In the genomic region with DNA sequence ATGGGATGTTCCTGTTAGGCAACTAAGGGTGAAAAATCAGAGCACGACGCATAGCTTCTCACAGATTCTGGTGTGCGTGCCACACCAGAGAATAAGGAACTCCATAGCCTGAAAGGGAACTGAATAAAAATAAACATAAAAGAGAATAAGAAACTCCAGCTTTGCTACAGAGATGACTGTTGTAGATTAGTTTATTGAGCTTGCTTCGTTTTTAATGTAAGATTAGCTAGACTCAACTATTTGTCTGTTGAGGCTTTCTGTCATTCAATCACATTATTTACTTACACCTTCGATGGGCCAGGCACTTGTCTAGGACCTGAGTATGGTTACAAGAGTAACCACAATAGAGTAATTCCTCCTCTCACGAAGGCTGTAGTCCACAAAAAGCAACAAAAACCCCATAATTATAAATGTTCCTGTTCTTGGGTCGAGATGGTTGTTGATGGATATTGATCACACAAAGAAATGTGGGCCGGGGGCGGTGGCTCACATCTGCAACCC, we compare ENCODE assay signal across 8 cellular contexts. TPM values are rescaled to one million over a fixed set of nuclear protein-coding genes. Genes with fewer than 3 reads are reported as not detected.
A peak's percentile ranks its signal among the peaks of the same experiment; 100 is the strongest.
DNase-seq lines count a peak whose midpoint lies in the region; ATAC-seq, FAIRE-seq and TF ChIP-seq lines count a peak whose summit lies in the region.

No MANE protein-coding gene starts in this region.

- peak overlapping the region; percentile 35; the same call in 2 of the 3 replicates for H3K4me3 ChIP-seq in A549
- H3K4me3 ChIP-seq in HCT116 (replicated peaks in 1 of 2; ENCODE audit: low read depth in 1 of 2, low read length in 2 of 2), result peak overlapping the region in 1 of 2 experiments; percentile 70; a peak in 1 of 4 replicates
- H3K4me3 ChIP-seq in adipocyte (ENCODE audit: low read length), result peak overlapping the region; percentile 93
- no peak overlapping the region for H3K4me3 ChIP-seq in mesodermal cell (ENCODE audit: extremely low read depth, insufficient read depth, low read length, poor library complexity, severe bottlenecking)

- H3K4me1 ChIP-seq in A549 (peaks cover 20% of the 10 kb centered on the region), HCT116 (ENCODE audit: control insufficient read depth in 1 of 2, insufficient read depth in 2 of 2, low read length in 2 of 2) (peaks cover 10 to 19% of the 10 kb centered on the region in 2 experiments; a peak in 3 of 4 replicates), adipocyte (ENCODE audit: control insufficient read depth, insufficient read depth, low read length) (peaks cover 26% of the 10 kb centered on the region), mesodermal cell (ENCODE audit: control insufficient read depth, insufficient read depth, low read length, poor library complexity, severe bottlenecking) (peaks cover 3% of the 10 kb centered on the region)

- TF ChIP-seq POLR2A in A549 (IDR thresholded peaks at IDR 0.05; ENCODE audit: low read length), result no peak
- no peak for TF ChIP-seq POLR2A in HCT116 (IDR thresholded peaks at IDR 0.05; ENCODE audit: borderline replicate concordance, extremely low read depth, insufficient read depth, insufficient read length)

- H4K20me1 ChIP-seq in HCT116 (ENCODE audit: insufficient read depth), result peaks cover 4% of the 10 kb centered on the region; the same call in 1 of the 2 replicates

- CTCF ChIA-PET in A549 (lab: Yijun Ruan, JAX) (interaction anchor here (1.0 to 3.0 kb wide), 8 partner anchors 8 to 251 kb away, joined by 3 to 13 read pairs (median 4); a partner anchor contains a TSS), HCT116 (lab: Charles Lee) (interaction anchor here (1.2 to 1.6 kb wide), 3 partner anchors 25 to 102 kb away, joined by 4 to 8 read pairs (median 5); a partner anchor contains a TSS)

- H2AFZ ChIP-seq in HCT116 (ENCODE audit: low read depth, low read length, poor library complexity, severe bottlenecking), result no peak overlapping the region

- no peak for TF ChIP-seq RAD21 in A549 (conservative IDR thresholded peaks at IDR 0.05 in 1 of 2, IDR thresholded peaks at IDR 0.05 in 1 of 2)
- no peak for TF ChIP-seq RAD21 in HCT116 (IDR thresholded peaks at IDR 0.05; ENCODE audit: low read depth)

- H3K36me3 ChIP-seq in HCT116 (ENCODE audit: control insufficient read depth in 1 of 2, insufficient read depth in 2 of 2, low read length in 2 of 2) (peaks cover 18 to 27% of the 10 kb centered on the region in 2 experiments), adipocyte (ENCODE audit: control insufficient read depth, insufficient read depth, low read length, severe bottlenecking) (peaks cover 46% of the 10 kb centered on the region), mesodermal cell (ENCODE audit: control insufficient read depth, insufficient read depth, low read length) (peaks cover 59% of the 10 kb centered on the region)

- peak overlapping the region; percentile 69 for H3K4me2 ChIP-seq in A549
- H3K4me2 ChIP-seq in HCT116 (ENCODE audit: low read length), result peak overlapping the region; percentile 88

- H3K27ac ChIP-seq in A549 (peak overlapping the region; percentile 69 to 86), HCT116 (ENCODE audit: low read depth, low read length) (peak overlapping the region; percentile 47), mesodermal cell (ENCODE audit: low read depth, low read length, severe bottlenecking) (peak overlapping the region; percentile 98)

- H3K9me3 ChIP-seq in A549, result no peaks in the 10 kb centered on the region
- H3K9me3 ChIP-seq in HCT116 (ENCODE audit: control insufficient read depth in 1 of 2, insufficient read depth in 1 of 2, low read depth in 1 of 2, low read length in 2 of 2), result no peaks in the 10 kb centered on the region
- no peaks in the 10 kb centered on the region for H3K9me3 ChIP-seq in adipocyte (ENCODE audit: control insufficient read depth, low read length)
- no peaks in the 10 kb centered on the region for H3K9me3 ChIP-seq in mesodermal cell (ENCODE audit: control insufficient read depth, low read length)

- FAIRE-seq in A549 (lab: Jason Lieb, UNC), result no peak

- no peaks in the 10 kb centered on the region for H3K9me2 ChIP-seq in HCT116 (ENCODE audit: insufficient read depth)

- H3K9ac ChIP-seq in HCT116 (ENCODE audit: low read length) (peak overlapping the region; percentile 99), adipocyte (ENCODE audit: low read length) (peak overlapping the region; percentile 99)

- POLR2A ChIA-PET in A549 (lab: Yijun Ruan, JAX) (interaction anchor here (0.6 to 4.3 kb wide), 12 partner anchors 9 to 236 kb away, joined by 3 to 53 read pairs (median 5); a partner anchor contains a TSS), HCT116 (lab: Charles Lee) (interaction anchor here (0.6 to 3.0 kb wide), 12 partner anchors 10 to 251 kb away, joined by 3 to 22 read pairs (median 4); a partner anchor contains a TSS)

- intact Hi-C loops in HCT116 (cut with micrococcal nuclease), result loop anchor here (2.0 kb wide), 1 partner anchor 25 kb away; a partner anchor contains a TSS

- no peak for TF ChIP-seq EP300 in A549 (IDR thresholded peaks at IDR 0.05)

- peaks cover 45% of the 10 kb centered on the region for H3K79me2 ChIP-seq in HCT116 (ENCODE audit: insufficient read depth, low read length)

- BruUV-seq in HCT116 (replicated peaks; lab: Mats Ljungman, UMichigan), result TSS peak; percentile 86

- H3K27me3 ChIP-seq in HCT116 (ENCODE audit: insufficient read depth, low read length) (no peaks in the 10 kb centered on the region), adipocyte (replicated peaks; ENCODE audit: control insufficient read depth, insufficient read depth, low read length) (no peaks in the 10 kb centered on the region)

- 88% methylated on average over 9 of the region's 9 CpGs for WGBS in A549 (ENCODE audit: missing lambda C conversion rate)
- 100% methylated on average over 3 to 5 of the region's 9 CpGs for WGBS in mesodermal cell (ENCODE audit: insufficient coverage in 2 of 2), 2 experiments

- ATAC-seq in A549 (no peak; a peak in 1 of 6 replicates), HCT116 (no peak), omental fat pad (ENCODE audit: low FRiP score) (no peak), GM18867 (IDR thresholded peaks at IDR 0.05; ENCODE audit: unreplicated experiment) (no peak)

- TF ChIP-seq CTCF in A549 (IDR thresholded peaks at IDR 0.05), result no peak; the same call in 2 of the 3 replicates
- TF ChIP-seq CTCF in HCT116 (IDR thresholded peaks at IDR 0.05 in 2 of 3, conservative IDR thresholded peaks at IDR 0.05 in 1 of 3; ENCODE audit: borderline replicate concordance in 1 of 3, insufficient read depth in 1 of 3, low read depth in 2 of 3, low read length in 2 of 3), result no peak
- TF ChIP-seq CTCF in omental fat pad (IDR thresholded peaks at IDR 0.05), result no peak

- no peak for DNase-seq in A549 (ENCODE audit: low read depth in 1 of 2, low spot score in 1 of 2)
- no peak for DNase-seq in HCT116 (ENCODE audit: low read depth, low spot score)
- no peak for DNase-seq in adipocyte (ENCODE audit: low read depth)
- no peak for DNase-seq in omental fat pad (ENCODE audit: low spot score)
- no peak for DNase-seq in stimulated activated CD8-positive, alpha-beta memory T cell treated with anti-CD3 and anti-CD28 coated beads, Interleukin-4, amount 100 ng/mL, for 48 hours
- DNase-seq in NCI-H2227 treated with DMSO at 0.1 percent for 48 hours (lab: John Stamatoyannopoulos, UW), result no peak

- RAD21 ChIA-PET in HCT116 (lab: Charles Lee; ENCODE audit: low non-redundant PET in 1 of 2, low total read pairs in 2 of 2, uncharacterized antibody in 2 of 2, unreplicated experiment in 2 of 2), result no interaction called here

TF ChIP-seq in A549, 52 proteins besides CTCF, POLR2A, EP300 and RAD21 (continues in another document):
- TF ChIP-seq PHF8 (IDR thresholded peaks at IDR 0.05; ENCODE audit: borderline replicate concordance, low read depth), result no peak
- no peak for TF ChIP-seq EHMT2 (IDR thresholded peaks at IDR 0.05; ENCODE audit: low read depth)
- no peak for TF ChIP-seq GATA3 (IDR thresholded peaks at IDR 0.05; ENCODE audit: borderline replicate concordance)
- TF ChIP-seq MAFK (IDR thresholded peaks at IDR 0.05; ENCODE audit: partially characterized antibody), result no peak

TF ChIP-seq in HCT116, 20 proteins besides CTCF, POLR2A, EP300 and RAD21 (continues in another document):
- no peak for TF ChIP-seq EZH2phosphoT487 (IDR thresholded peaks at IDR 0.05; ENCODE audit: borderline replicate concordance)

RNA-seq across cellular contexts. Expression of a gene that starts 0.8 kb away (rescaled TPM):
- polyA plus RNA-seq in A549 (2011; rRNA removed) (35.6 and 40.1 TPM in 2 replicates), A549 (2017; fragmentation: RNase III; extraction: RNeasy Plus Mini Kit Qiagen cat#74134 plus additional on column Dnase treatment) (20.9 to 23.2 TPM (median 21.1 TPM) in 3 replicates)
- polyA plus RNA-seq in A549 (2012; cell fraction: cytosol; rRNA removed), result 17.0 and 18.9 TPM in 2 replicates
- polyA plus RNA-seq in A549 (2012; cell fraction: nucleus; rRNA removed), result 27.9 and 41.5 TPM in 2 replicates
- polyA minus RNA-seq in A549 (2011; rRNA and poly(A)+ RNA removed), result 22.8 and 23.7 TPM in 2 replicates
- total RNA-seq in HCT116 (2021; ENCODE audit: unreplicated experiment) (30.5 TPM), omental fat pad (10 to 100 TPM; 15.4 to 38.5 (median 22.9) TPM)
- 12.2 and 16.1 TPM in 2 replicates for polyA plus RNA-seq in HCT116 (2012)
- 20.7 TPM for polyA plus RNA-seq in mesodermal cell (2013, experiment 1 of 2)
- polyA plus RNA-seq in mesodermal cell (2013, experiment 2 of 2), result 21.8 TPM

RNA-seq across cellular contexts. Expression of a gene that starts 25.2 kb away (rescaled TPM):
- polyA plus RNA-seq in A549 (2011; rRNA removed) (43.0 and 83.3 TPM in 2 replicates), A549 (2017; fragmentation: RNase III; extraction: RNeasy Plus Mini Kit Qiagen cat#74134 plus additional on column Dnase treatment) (72.2 to 75.3 TPM (median 72.8 TPM) in 3 replicates)
- 17.7 and 24.0 TPM in 2 replicates for polyA plus RNA-seq in A549 (2012; cell fraction: cytosol; rRNA removed)
- 21.8 and 27.1 TPM in 2 replicates for polyA plus RNA-seq in A549 (2012; cell fraction: nucleus; rRNA removed)
- polyA minus RNA-seq in A549 (2011; rRNA and poly(A)+ RNA removed), result 20.0 and 20.8 TPM in 2 replicates
- total RNA-seq in HCT116 (2021; ENCODE audit: unreplicated experiment) (68.7 TPM), omental fat pad (100 to 1,000 TPM in 2 of 4 donors, 10 to 100 TPM in 2; 59.4 to 126 (median 100.0) TPM)
- 45.0 and 47.6 TPM in 2 replicates for polyA plus RNA-seq in HCT116 (2012)
- polyA plus RNA-seq in mesodermal cell (2013, experiment 1 of 2), result 94.4 TPM
- 125 TPM for polyA plus RNA-seq in mesodermal cell (2013, experiment 2 of 2)

RNA-seq across cellular contexts. Expression of a gene that starts 25.5 kb away (rescaled TPM):
- polyA plus RNA-seq in A549 (2011; rRNA removed) (61.1 and 68.7 TPM in 2 replicates), A549 (2017; fragmentation: RNase III; extraction: RNeasy Plus Mini Kit Qiagen cat#74134 plus additional on column Dnase treatment) (30.6 to 34.3 TPM (median 33.8 TPM) in 3 replicates)
- 26.6 and 29.2 TPM in 2 replicates for polyA plus RNA-seq in A549 (2012; cell fraction: cytosol; rRNA removed)
- polyA plus RNA-seq in A549 (2012; cell fraction: nucleus; rRNA removed), result 80.4 and 119 TPM in 2 replicates
- polyA minus RNA-seq in A549 (2011; rRNA and poly(A)+ RNA removed), result 53.5 and 53.8 TPM in 2 replicates
- total RNA-seq in HCT116 (2021; ENCODE audit: unreplicated experiment) (70.2 TPM), omental fat pad (10 to 100 TPM in 3 of 4 donors, 1 to 10 TPM in 1; 7.4 to 24.4 (median 11.9) TPM)
- polyA plus RNA-seq in HCT116 (2012), result 24.0 and 28.3 TPM in 2 replicates
- polyA plus RNA-seq in mesodermal cell (2013, experiment 1 of 2), result 48.2 TPM
- polyA plus RNA-seq in mesodermal cell (2013, experiment 2 of 2), result 47.8 TPM

Comparison
In these comparisons a context has a peak if more than half of its experiments do, and no peak if none do; other contexts are left out.
1. H3K27ac ChIP-seq: peak in every context shown above with its lines; median percentile 98 in mesodermal cell; 78 in A549; 47 in HCT116.